In genomic region chr5:90329911-90330310, GRCh38 we compare ENCODE assay signal across 32 cellular contexts.
"Had no signal": no experiment of that assay in that cellular context is flagged by ENCODE, and none has a peak within 500 bp of the region (broad histone marks: within the 10 kb centered on the region; RNA-seq: fewer than 3 reads in every experiment).

No MANE protein-coding gene starts in this region.

- H3K27ac Mint-ChIP-seq: activated B cell treated with CpG ODN at 0.5 μM for 24 hours; activated CD4-positive, alpha-beta memory T cell treated with anti-CD3 and anti-CD28 coated beads for 36 hours; activated CD4-positive, alpha-beta T cell treated with anti-CD3 and anti-CD28 coated beads, Interleukin-2, amount 10 ng/mL, durations not matched to agents 24 days and 14 days; activated CD8-positive, alpha-beta T cell treated with anti-CD3 and anti-CD28 coated beads for 36 hours; activated naive CD4-positive, alpha-beta T cell treated with anti-CD3 and anti-CD28 coated beads for 36 hours; activated naive CD4-positive, alpha-beta T cell treated with anti-CD3 and anti-CD28 coated beads, Interleukin-2, amount 50 U/mL, for 72 hours; activated naive CD8-positive, alpha-beta T cell treated with anti-CD3 and anti-CD28 coated beads for 36 hours; activated T-cell treated with anti-CD3 and anti-CD28 coated beads, Interleukin-2, amount 50 U/mL, for 72 hours; activated T-helper 1 cell treated with anti-CD3 and anti-CD28 coated beads, Interleukin-12 subunit alpha, Interleukin-12 subunit beta, Interleukin-2, Interleukin-4 antibody, amounts not matched to agents 30 ng/mL and 10 ng/mL and 1 ng/mL, durations not matched to agents 14 hours and 24 hours and 36 hours; activated T-helper 17 cell treated with anti-CD3 and anti-CD28 coated beads, Interleukin-2, amount 50 U/mL, for 72 hours had no signal

- H3K27me3 ChIP-seq: adrenal gland, body of pancreas, brain microvascular endothelial cell, breast epithelium had no signal

- H3K9me3 ChIP-seq: adrenal gland, body of pancreas, breast epithelium had no signal

- H3K4me3 Mint-ChIP-seq: activated B cell treated with CpG ODN at 0.5 μM for 24 hours; activated CD4-positive, alpha-beta memory T cell treated with anti-CD3 and anti-CD28 coated beads for 36 hours; activated CD4-positive, alpha-beta T cell treated with anti-CD3 and anti-CD28 coated beads, Interleukin-2, amount 10 ng/mL, durations not matched to agents 24 days and 14 days; activated CD8-positive, alpha-beta T cell treated with anti-CD3 and anti-CD28 coated beads for 36 hours; activated naive CD4-positive, alpha-beta T cell treated with anti-CD3 and anti-CD28 coated beads for 36 hours; activated naive CD8-positive, alpha-beta T cell treated with anti-CD3 and anti-CD28 coated beads for 36 hours; activated T-cell treated with anti-CD3 and anti-CD28 coated beads, Interleukin-2, amount 50 U/mL, for 4 hours; activated T-cell treated with anti-CD3 and anti-CD28 coated beads, Interleukin-2, amount 50 U/mL, for 72 hours; activated T-helper 1 cell treated with anti-CD3 and anti-CD28 coated beads, Interleukin-12 subunit alpha, Interleukin-12 subunit beta, Interleukin-2, Interleukin-4 antibody, amounts not matched to agents 30 ng/mL and 10 ng/mL and 1 ng/mL, durations not matched to agents 14 hours and 24 hours and 36 hours; activated T-helper 17 cell treated with anti-CD3 and anti-CD28 coated beads, Interleukin-2, amount 50 U/mL, for 72 hours; T-helper 2 cell treated with Interferon-gamma antibody and Interleukin-4, amounts not matched to agents 5 μg/mL and 100 μg/mL, for 36 hours had no signal

- DNase-seq: activated B cell treated with CpG ODN at 0.5 μM for 24 hours; activated CD4-positive, alpha-beta memory T cell treated with anti-CD3 and anti-CD28 coated beads for 36 hours; activated CD4-positive, alpha-beta T cell treated with anti-CD3 and anti-CD28 coated beads for 4 hours; activated CD4-positive, alpha-beta T cell treated with anti-CD3 and anti-CD28 coated beads, Interleukin-2, amount 10 ng/mL, durations not matched to agents 24 days and 14 days; activated CD4-positive, alpha-beta T cell treated with anti-CD3 and anti-CD28 coated beads, Interleukin-2, amount 50 U/mL, for 1 hour; activated CD4-positive, alpha-beta T cell treated with anti-CD3 and anti-CD28 coated beads, Interleukin-2, amount 50 U/mL, for 4 hours; activated CD4-positive, CD25-positive, alpha-beta regulatory T cell treated with anti-CD3 and anti-CD28 coated beads, Interleukin-2, amount 50 U/mL, for 72 hours; activated CD8-positive, alpha-beta memory T cell treated with anti-CD3 and anti-CD28 coated beads, Interleukin-2, amount 50 U/mL, for 4 hours; activated CD8-positive, alpha-beta T cell treated with anti-CD3 and anti-CD28 coated beads for 36 hours; activated effector memory CD4-positive, alpha-beta T cell treated with anti-CD3 and anti-CD28 coated beads, Interleukin-2, amount 50 U/mL, for 16 hours; activated gamma-delta T cell treated with Interleukin-2 at 50 U/mL for 16 hours; activated naive CD4-positive, alpha-beta T cell; activated naive CD4-positive, alpha-beta T cell treated with anti-CD3 and anti-CD28 coated beads for 36 hours; activated naive CD4-positive, alpha-beta T cell treated with anti-CD3 and anti-CD28 coated beads, Interleukin-2, amount 50 U/mL, for 16 hours; activated naive CD8-positive, alpha-beta T cell treated with anti-CD3 and anti-CD28 coated beads for 36 hours; activated T-cell treated with anti-CD3 and anti-CD28 coated beads for 4 hours; activated T-cell treated with anti-CD3 and anti-CD28 coated beads, Interleukin-2, amount 50 U/mL, for 1 hour; activated T-cell treated with anti-CD3 and anti-CD28 coated beads, Interleukin-2, amount 50 U/mL, for 4 hours; activated T-cell treated with anti-CD3 and anti-CD28 coated beads, Interleukin-2, amount 50 U/mL, for 72 hours; adrenal gland; amniotic stem cell; aorta; body of pancreas; brain microvascular endothelial cell; central memory CD4-positive, alpha-beta T cell; T-helper 9 cell had no signal

- ATAC-seq: activated CD8-positive, alpha-beta T cell treated with anti-CD3 and anti-CD28 coated beads for 36 hours; activated naive CD4-positive, alpha-beta T cell treated with anti-CD3 and anti-CD28 coated beads, Interleukin-2, amount 50 U/mL, for 72 hours; activated T-cell treated with anti-CD3 and anti-CD28 coated beads, Interleukin-2, amount 50 U/mL, for 4 hours; activated T-cell treated with anti-CD3 and anti-CD28 coated beads, Interleukin-2, amount 50 U/mL, for 72 hours; activated T-helper 17 cell treated with anti-CD3 and anti-CD28 coated beads, Interleukin-2, amount 50 U/mL, for 72 hours; body of pancreas had no signal

- H3K4me1 Mint-ChIP-seq: activated B cell treated with CpG ODN at 0.5 μM for 24 hours; activated CD4-positive, alpha-beta T cell treated with anti-CD3 and anti-CD28 coated beads, Interleukin-2, amount 10 ng/mL, durations not matched to agents 24 days and 14 days; activated T-helper 17 cell treated with anti-CD3 and anti-CD28 coated beads, Interleukin-2, amount 50 U/mL, for 72 hours had no signal

- H3K9me3 Mint-ChIP-seq: activated B cell treated with CpG ODN at 0.5 μM for 24 hours; activated CD4-positive, alpha-beta memory T cell treated with anti-CD3 and anti-CD28 coated beads for 36 hours; activated CD4-positive, alpha-beta T cell treated with anti-CD3 and anti-CD28 coated beads, Interleukin-2, amount 10 ng/mL, durations not matched to agents 24 days and 14 days; activated CD8-positive, alpha-beta T cell treated with anti-CD3 and anti-CD28 coated beads for 36 hours; activated naive CD4-positive, alpha-beta T cell treated with anti-CD3 and anti-CD28 coated beads for 36 hours; activated T-cell treated with anti-CD3 and anti-CD28 coated beads, Interleukin-2, amount 50 U/mL, for 4 hours; activated T-cell treated with anti-CD3 and anti-CD28 coated beads, Interleukin-2, amount 50 U/mL, for 72 hours; activated T-helper 1 cell treated with anti-CD3 and anti-CD28 coated beads, Interleukin-12 subunit alpha, Interleukin-12 subunit beta, Interleukin-2, Interleukin-4 antibody, amounts not matched to agents 30 ng/mL and 10 ng/mL and 1 ng/mL, durations not matched to agents 14 hours and 24 hours and 36 hours; T-helper 2 cell treated with Interferon-gamma antibody and Interleukin-4, amounts not matched to agents 5 μg/mL and 100 μg/mL, for 36 hours had no signal

- H3K27ac ChIP-seq: adrenal gland, body of pancreas, brain microvascular endothelial cell, breast epithelium, VCaP had no signal

- H3K36me3 Mint-ChIP-seq: activated CD4-positive, alpha-beta memory T cell treated with anti-CD3 and anti-CD28 coated beads for 36 hours; activated naive CD8-positive, alpha-beta T cell treated with anti-CD3 and anti-CD28 coated beads for 36 hours had no signal
